ENCODE assay signal across 20 cellular contexts in genomic region chr13:80504453-80504852, GRCh38.
A peak's percentile ranks its signal among the peaks of the same experiment; 100 is the strongest.
DNase-seq lines count a peak whose midpoint lies in the region; ATAC-seq, FAIRE-seq and TF ChIP-seq lines count a peak whose summit lies in the region.
"Had no signal": no experiment of that assay in that cellular context is flagged by ENCODE, and none has a peak within 500 bp of the region (broad histone marks: within the 10 kb centered on the region; RNA-seq: fewer than 3 reads in every experiment).

No MANE protein-coding gene starts in this region.

- H3K27me3 Mint-ChIP-seq in nephron progenitor cell (ENCODE audit: low read depth, poor library complexity): no peaks in the 10 kb centered on the region
- H3K27me3 Mint-ChIP-seq: IgD-negative memory B cell had no signal

- H3K27ac ChIP-seq in aorta (ENCODE audit: low read depth in 1 of 2, low read length in 2 of 2): no peak overlapping the region
- H3K27ac ChIP-seq: HL-60, PC-9, RWPE1, SJSA1 had no signal

- DNase-seq in cardiac fibroblast (ENCODE audit: low read depth in 2 of 2) (peak; percentile 73 to 85), fibroblast of pulmonary artery (ENCODE audit: low read depth) (peak; percentile 25), nephron progenitor cell (no peak), aorta (no peak), H54 (ENCODE audit: insufficient read length, low spot score) (no peak), DMS153 treated with DMSO at 0.1 percent for 48 hours (lab: John Stamatoyannopoulos, UW; ENCODE audit: unreplicated experiment) (no peak), HT-29 (ENCODE audit: low spot score) (no peak)
- DNase-seq: AML-193, DND-41, H9, Karpas-422, NCI-H1436, NCI-H1930, NCI-H526, PC-9 had no signal

- no peak overlapping the region for H3K4me3 Mint-ChIP-seq in nephron progenitor cell
- H3K4me3 Mint-ChIP-seq: CD14-positive monocyte, H9, IgD-negative memory B cell had no signal

- H3K27me3 ChIP-seq in aorta (ENCODE audit: control insufficient read depth in 1 of 2, insufficient read depth in 2 of 2, low read length in 1 of 2): no peaks in the 10 kb centered on the region
- H3K27me3 ChIP-seq: SJSA1 had no signal

- ATAC-seq in aorta (ENCODE audit: low FRiP score): peak; percentile 50

- 55 to 59% methylated on average over 4 of the region's 4 CpGs for whole genome bisulfite sequencing in aorta, 2 donors

- no peaks in the 10 kb centered on the region for H3K4me1 Mint-ChIP-seq in nephron progenitor cell
- H3K4me1 Mint-ChIP-seq: CD14-positive monocyte, H9, IgD-negative memory B cell had no signal

- TF ChIP-seq POLR2A in H54 (IDR thresholded peaks at IDR 0.05; ENCODE audit: low read depth, low read length): no peak

- intact Hi-C loops in aorta (cut with DNase I): no loop called here

- no peak for FAIRE-seq in H54 (lab: Jason Lieb, UNC)

- peaks cover 28% of the 10 kb centered on the region for H3K9me3 Mint-ChIP-seq in nephron progenitor cell

- H3K4me1 ChIP-seq in aorta (ENCODE audit: control insufficient read depth in 1 of 2, insufficient read depth in 2 of 2, low read length in 2 of 2): no peaks in the 10 kb centered on the region
- H3K4me1 ChIP-seq: SJSA1 had no signal

- peak overlapping the region; percentile 4 for H3K27ac Mint-ChIP-seq in nephron progenitor cell
- H3K27ac Mint-ChIP-seq: CD14-positive monocyte, H9 had no signal

- H3K4me3 ChIP-seq in cardiac fibroblast (replicated peaks in 1 of 2; ENCODE audit: low read depth in 2 of 2, low read length in 2 of 2) (no peak overlapping the region), fibroblast of pulmonary artery (replicated peaks; ENCODE audit: low read depth, low read length) (no peak overlapping the region), aorta (ENCODE audit: low read length in 2 of 2) (no peak overlapping the region)
- H3K4me3 ChIP-seq: PC-9, SJSA1 had no signal

- TF ChIP-seq CTCF in cardiac fibroblast (IDR thresholded peaks at IDR 0.05; ENCODE audit: low read depth, low read length) (no peak), fibroblast of pulmonary artery (IDR thresholded peaks at IDR 0.05; ENCODE audit: low read length, missing control alignments) (no peak), nephron progenitor cell (IDR thresholded peaks at IDR 0.05) (no peak)

- H3K9me3 ChIP-seq in aorta (ENCODE audit: control insufficient read depth, low read length): no peaks in the 10 kb centered on the region
- H3K9me3 ChIP-seq: SJSA1 had no signal

- no peaks in the 10 kb centered on the region for H3K36me3 ChIP-seq in aorta (ENCODE audit: control insufficient read depth in 1 of 2, insufficient read depth in 2 of 2, low read length in 1 of 2)
- H3K36me3 ChIP-seq: SJSA1 had no signal

- H3K36me3 Mint-ChIP-seq in nephron progenitor cell (ENCODE audit: low read depth): no peaks in the 10 kb centered on the region
- H3K36me3 Mint-ChIP-seq: CD14-positive monocyte, IgD-negative memory B cell had no signal

Comparison
In these comparisons a context has a peak if more than half of its experiments do, and no peak if none do; other contexts are left out.
1. DNase-seq: peak in cardiac fibroblast (2 of 2) and fibroblast of pulmonary artery (single experiment); none in nephron progenitor cell (single experiment), aorta (0 of 2), H54 (single experiment), DMS153 treated with DMSO at 0.1 percent for 48 hours (single experiment) and HT-29 (single experiment).